17 cellular contexts compared by ENCODE assay signal in genomic region chr17:77840156-77840555, GRCh38.
A peak's percentile ranks its signal among the peaks of the same experiment; 100 is the strongest.
DNase-seq lines count a peak whose midpoint lies in the region; ATAC-seq, FAIRE-seq and TF ChIP-seq lines count a peak whose summit lies in the region.
"Had no signal": no experiment of that assay in that cellular context is flagged by ENCODE, and none has a peak within 500 bp of the region (broad histone marks: within the 10 kb centered on the region; RNA-seq: fewer than 3 reads in every experiment).

No MANE protein-coding gene starts in this region.

- no peaks in the 10 kb centered on the region for H4K20me1 ChIP-seq in DND-41 (ENCODE audit: insufficient read depth, low read length)

- no peaks in the 10 kb centered on the region for H3K27me3 ChIP-seq in DND-41 (ENCODE audit: insufficient read depth, low read length, poor library complexity)
- H3K27me3 ChIP-seq in pancreas = no peaks in the 10 kb centered on the region
- H3K27me3 ChIP-seq: thyroid gland had no signal

- no peak overlapping the region for H3K4me2 ChIP-seq in DND-41 (ENCODE audit: insufficient read depth, low read length)

- TF ChIP-seq CTCF in DND-41 (IDR thresholded peaks at IDR 0.05; ENCODE audit: borderline replicate concordance, extremely low read depth, low read length, poor library complexity, severe bottlenecking) (no peak), pancreas (IDR thresholded peaks at IDR 0.05) (no peak), GM10266 (IDR thresholded peaks at IDR 0.05; ENCODE audit: control insufficient read depth, insufficient read depth, low read depth, missing control alignments) (no peak)

- H3K9ac ChIP-seq in DND-41 (ENCODE audit: low read depth, low read length) = no peak overlapping the region

- 44 to 47% methylated on average over 12 of the region's 12 CpGs for WGBS in pancreas, 2 donors

- H3K4me3 ChIP-seq in DND-41 (ENCODE audit: low read depth in 1 of 2, low read length in 2 of 2) (no peak overlapping the region), pancreas (no peak overlapping the region)
- H3K4me3 ChIP-seq: thyroid gland had no signal

- H2AFZ ChIP-seq in DND-41 (ENCODE audit: low read depth, low read length) = no peak overlapping the region

- DNase-seq in DND-41 = no peak
- DNase-seq in amniotic epithelial cell (ENCODE audit: low read depth) = peak; percentile 76
- peak; percentile 55 for DNase-seq in Right ventricle myocardium superior
- DNase-seq in pancreas = peak in 3 of 6 donors; percentile 32 to 62 (median 39)
- no peak for DNase-seq in DMS114 treated with DMSO at 0.1 percent for 48 hours (lab: John Stamatoyannopoulos, UW; ENCODE audit: unreplicated experiment)
- DNase-seq in GM10266 (ENCODE audit: extremely low spot score) = no peak
- DNase-seq: activated CD8-positive, alpha-beta memory T cell treated with anti-CD3 and anti-CD28 coated beads, Interleukin-2, amount 10 ng/mL, durations not matched to agents 7 days and 5 days; COR-L47; GDM1; islet precursor cell; NCI-H2029 treated with DMSO at 0.1 percent for 48 hours; NCI-H524; retina; stimulated activated CD4-positive, alpha-beta T cell treated with anti-CD3 and anti-CD28 coated beads, Interleukin-4, amount 100 ng/mL, for 24 hours; thyroid gland had no signal

- H3K79me2 ChIP-seq in DND-41 (ENCODE audit: insufficient read depth, low read length) = no peaks in the 10 kb centered on the region

- peaks cover 4% of the 10 kb centered on the region for H3K9me3 ChIP-seq in DND-41 (ENCODE audit: insufficient read depth, low read length, severe bottlenecking)
- H3K9me3 ChIP-seq in pancreas = no peaks in the 10 kb centered on the region
- H3K9me3 ChIP-seq: thyroid gland had no signal

- FAIRE-seq in pancreas (lab: Jason Lieb, UNC) = no peak

- H3K4me1 ChIP-seq in DND-41 (ENCODE audit: insufficient read depth, low read length) = peaks cover 48% of the 10 kb centered on the region
- peaks cover 0 to 5% (median 0%) of the 10 kb centered on the region in 3 donors for H3K4me1 ChIP-seq in pancreas

- H3K27ac ChIP-seq in DND-41 (ENCODE audit: low read length) = peak overlapping the region; percentile 2; the same call in 1 of the 2 replicates
- H3K27ac ChIP-seq in pancreas = no peak overlapping the region

- H3K36me3 ChIP-seq in DND-41 (ENCODE audit: insufficient read depth, low read length) (no peaks in the 10 kb centered on the region), pancreas (no peaks in the 10 kb centered on the region)
- H3K36me3 ChIP-seq: thyroid gland had no signal

- intact Hi-C loops in Right ventricle myocardium superior (cut with DNase I) (no loop called here), pancreas (cut with DNase I) (no loop called here)

- ATAC-seq in DND-41 (ENCODE audit: insufficient read depth, low read depth) (no peak), Right ventricle myocardium superior (ENCODE audit: poor library complexity) (peak; percentile 65), pancreas (peak; percentile 48 to 76 (median 62)), HG02623 (IDR thresholded peaks at IDR 0.05; ENCODE audit: unreplicated experiment) (no peak), GM18502 (IDR thresholded peaks at IDR 0.05; ENCODE audit: poor library complexity, unreplicated experiment) (no peak)
- ATAC-seq: activated CD8-positive, alpha-beta memory T cell treated with anti-CD3 and anti-CD28 coated beads, Interleukin-2, amount 10 ng/mL, durations not matched to agents 7 days and 5 days had no signal

Comparison
In these comparisons a context has a peak if more than half of its experiments do, and no peak if none do; other contexts are left out.
1. ATAC-seq: peak in Right ventricle myocardium superior (single experiment) and pancreas (4 of 4); none in DND-41 (single experiment), HG02623 (single experiment) and GM18502 (single experiment).
2. DNase-seq: peak in amniotic epithelial cell (single experiment) and Right ventricle myocardium superior (single experiment); none in DND-41 (single experiment), DMS114 treated with DMSO at 0.1 percent for 48 hours (single experiment) and GM10266 (single experiment).